1 cellular context compared by ENCODE assay signal in genomic region chr7:128393526-128394330, GRCh38.
TF ChIP-seq lines count a peak whose summit lies in the region.

No MANE protein-coding gene starts in this region.

TF ChIP-seq in K562, 482 proteins besides CTCF, POLR2A, EP300 and RAD21:
- TF ChIP-seq CREB3 (tag; conservative IDR thresholded peaks at IDR 0.05; ENCODE audit: low read depth) (no peak), RBM22 (IDR thresholded peaks at IDR 0.05; ENCODE audit: low read depth, low read length, poor library complexity, severe bottlenecking) (peak; percentile 59), POLR2G (IDR thresholded peaks at IDR 0.05; ENCODE audit: low read depth, low read length) (peak; percentile 71), RBFOX2 (IDR thresholded peaks at IDR 0.05; ENCODE audit: low read depth, low read length) (peak; percentile 54), NCOA2 (IDR thresholded peaks at IDR 0.05; ENCODE audit: partially characterized antibody in 2 of 2) (no peak)
